ENCODE assay signal across 17 cellular contexts in genomic region chr1:48208652-48209051, GRCh38. TPM values are rescaled to one million over a fixed set of nuclear protein-coding genes. Genes with fewer than 3 reads are reported as not detected.
DNase-seq lines count a peak whose midpoint lies in the region; ATAC-seq and TF ChIP-seq lines count a peak whose summit lies in the region.
"Had no signal": no experiment of that assay in that cellular context is flagged by ENCODE, and none has a peak within 500 bp of the region (broad histone marks: within the 10 kb centered on the region; RNA-seq: fewer than 3 reads in every experiment).

No MANE protein-coding gene starts in this region.

- H3K4me1 Mint-ChIP-seq in activated CD8-positive, alpha-beta memory T cell treated with anti-CD3 and anti-CD28 coated beads, Interleukin-2, amount 10 ng/mL, durations not matched to agents 7 days and 5 days: no peaks in the 10 kb centered on the region
- H3K4me1 Mint-ChIP-seq: B cell had no signal

- no peak overlapping the region for H3K4me3 Mint-ChIP-seq in activated CD8-positive, alpha-beta memory T cell treated with anti-CD3 and anti-CD28 coated beads, Interleukin-2, amount 10 ng/mL, durations not matched to agents 7 days and 5 days
- H3K4me3 Mint-ChIP-seq: B cell; CD8-positive, alpha-beta T cell had no signal

- DNase-seq in choroid plexus epithelial cell (ENCODE audit: low read depth) (peak; percentile 23), WERI-Rb-1 (no peak), cortex of kidney (lab: John Stamatoyannopoulos, UW) (no peak)
- no peak for DNase-seq in activated CD8-positive, alpha-beta memory T cell treated with anti-CD3 and anti-CD28 coated beads, Interleukin-2, amount 10 ng/mL, durations not matched to agents 7 days and 5 days
- DNase-seq: Calu3; CD8-positive, alpha-beta T cell; DMS53; DND-41; EL; IMR-90 had no signal

- no peak overlapping the region for H3K27ac Mint-ChIP-seq in activated CD8-positive, alpha-beta memory T cell treated with anti-CD3 and anti-CD28 coated beads, Interleukin-2, amount 10 ng/mL, durations not matched to agents 7 days and 5 days
- H3K27ac Mint-ChIP-seq: B cell; CD8-positive, alpha-beta T cell had no signal

- H3K27ac ChIP-seq in HUES48 (ENCODE audit: low read depth, low read length) (peak overlapping the region; percentile 64), iPS-20b (ENCODE audit: low read length) (no peak overlapping the region), WERI-Rb-1 (no peak overlapping the region)
- H3K27ac ChIP-seq: BLaER1 treated with 17β-estradiol and CSF1 and Interleukin-3, amounts not matched to agents 10 nM and 100 nM had no signal

- TF ChIP-seq CTCF in choroid plexus epithelial cell (conservative IDR thresholded peaks at IDR 0.05; ENCODE audit: low read depth, low read length) (no peak), WERI-Rb-1 (IDR thresholded peaks at IDR 0.05; ENCODE audit: low read depth, low read length) (no peak)

- H3K4me3 ChIP-seq in HUES48 (ENCODE audit: low read depth, low read length) (no peak overlapping the region), choroid plexus epithelial cell (ENCODE audit: low read depth, low read length) (no peak overlapping the region), iPS-20b (ENCODE audit: low read length) (peak overlapping the region; percentile 13; the same call in 1 of the 2 replicates), WERI-Rb-1 (ENCODE audit: low read depth, low read length) (no peak overlapping the region)
- H3K4me3 ChIP-seq: BLaER1 treated with 17β-estradiol and CSF1 and Interleukin-3, amounts not matched to agents 10 nM and 100 nM; K562 had no signal

- H3K27me3 ChIP-seq in HUES48 (ENCODE audit: control insufficient read depth, insufficient read depth, low read length): no peaks in the 10 kb centered on the region
- no peaks in the 10 kb centered on the region for H3K27me3 ChIP-seq in iPS-20b (ENCODE audit: insufficient read depth, low read length)
- H3K27me3 ChIP-seq in WERI-Rb-1 (ENCODE audit: insufficient read depth, low read depth, severe bottlenecking): no peaks in the 10 kb centered on the region
- H3K27me3 ChIP-seq: BLaER1 treated with 17β-estradiol and CSF1 and Interleukin-3, amounts not matched to agents 10 nM and 100 nM had no signal

- CTCF ChIA-PET in activated CD8-positive, alpha-beta memory T cell treated with anti-CD3 and anti-CD28 coated beads, Interleukin-2, amount 10 ng/mL, durations not matched to agents 7 days and 5 days (lab: Charles Lee): no interaction called here

- no peaks in the 10 kb centered on the region for H3K9me3 ChIP-seq in HUES48 (ENCODE audit: control insufficient read depth, insufficient read depth, low read length)
- no peaks in the 10 kb centered on the region for H3K9me3 ChIP-seq in iPS-20b (ENCODE audit: insufficient read depth, low read depth, low read length)
- H3K9me3 ChIP-seq in WERI-Rb-1 (ENCODE audit: severe bottlenecking): no peaks in the 10 kb centered on the region
- H3K9me3 ChIP-seq: BLaER1 treated with 17β-estradiol and CSF1 and Interleukin-3, amounts not matched to agents 10 nM and 100 nM had no signal

- H3K9ac ChIP-seq in HUES48 (ENCODE audit: low read depth, low read length): no peak overlapping the region
- peak overlapping the region; percentile 56; the same call in 1 of the 2 replicates for H3K9ac ChIP-seq in iPS-20b (ENCODE audit: low read depth, low read length)
- H3K9ac ChIP-seq: BLaER1 treated with 17β-estradiol and CSF1 and Interleukin-3, amounts not matched to agents 10 nM and 100 nM had no signal

- no peaks in the 10 kb centered on the region for H3K27me3 Mint-ChIP-seq in activated CD8-positive, alpha-beta memory T cell treated with anti-CD3 and anti-CD28 coated beads, Interleukin-2, amount 10 ng/mL, durations not matched to agents 7 days and 5 days

- H3K9me3 Mint-ChIP-seq in activated CD8-positive, alpha-beta memory T cell treated with anti-CD3 and anti-CD28 coated beads, Interleukin-2, amount 10 ng/mL, durations not matched to agents 7 days and 5 days (ENCODE audit: low read depth): no peaks in the 10 kb centered on the region
- H3K9me3 Mint-ChIP-seq: CD8-positive, alpha-beta T cell had no signal

- H3K4me1 ChIP-seq in HUES48 (ENCODE audit: control insufficient read depth, insufficient read depth, low read length) (peaks cover 11% of the 10 kb centered on the region), iPS-20b (ENCODE audit: insufficient read depth, low read length) (peaks cover 10% of the 10 kb centered on the region)
- H3K4me1 ChIP-seq: BLaER1 treated with 17β-estradiol and CSF1 and Interleukin-3, amounts not matched to agents 10 nM and 100 nM had no signal

- ATAC-seq in activated CD8-positive, alpha-beta memory T cell treated with anti-CD3 and anti-CD28 coated beads, Interleukin-2, amount 10 ng/mL, durations not matched to agents 7 days and 5 days: no peak
- ATAC-seq: CD8-positive, alpha-beta T cell had no signal

- no peaks in the 10 kb centered on the region for H3K36me3 ChIP-seq in HUES48 (ENCODE audit: control insufficient read depth, insufficient read depth, low read length)
- no peaks in the 10 kb centered on the region for H3K36me3 ChIP-seq in iPS-20b (ENCODE audit: insufficient read depth, low read depth, low read length)
- H3K36me3 ChIP-seq in WERI-Rb-1: no peaks in the 10 kb centered on the region
- H3K36me3 ChIP-seq: BLaER1 treated with 17β-estradiol and CSF1 and Interleukin-3, amounts not matched to agents 10 nM and 100 nM had no signal

- H3K36me3 Mint-ChIP-seq in activated CD8-positive, alpha-beta memory T cell treated with anti-CD3 and anti-CD28 coated beads, Interleukin-2, amount 10 ng/mL, durations not matched to agents 7 days and 5 days: no peaks in the 10 kb centered on the region
- H3K36me3 Mint-ChIP-seq: CD8-positive, alpha-beta T cell had no signal

RNA-seq across cellular contexts. Expression of gene SLC5A9, which starts 13.9 kb away (rescaled TPM):
- total RNA-seq in activated CD8-positive, alpha-beta memory T cell treated with anti-CD3 and anti-CD28 coated beads, Interleukin-2, amount 10 ng/mL, durations not matched to agents 7 days and 5 days: not detected
- total RNA-seq: A172; B cell; CD8-positive, alpha-beta T cell; G401; IMR-90; K562 had no signal
